In genomic region chr14:75063013-75063412, GRCh38 we compare ENCODE assay signal across 1 cellular context.
A peak's percentile ranks its signal among the peaks of the same experiment; 100 is the strongest.
TF ChIP-seq lines count a peak whose summit lies in the region.

No MANE protein-coding gene starts in this region.

TF ChIP-seq in HepG2, 621 proteins besides CTCF, POLR2A, EP300 and RAD21:
- TF ChIP-seq KLF16 (CRISPR knock-in tag; IDR thresholded peaks at IDR 0.05) (no peak), ZNF546 (CRISPR knock-in tag; conservative IDR thresholded peaks at IDR 0.05) (0 out of 2 replicates have a peak, but pooled peaks have one; percentile 12)
